10 cellular contexts compared by ENCODE assay signal in the genomic region with DNA sequence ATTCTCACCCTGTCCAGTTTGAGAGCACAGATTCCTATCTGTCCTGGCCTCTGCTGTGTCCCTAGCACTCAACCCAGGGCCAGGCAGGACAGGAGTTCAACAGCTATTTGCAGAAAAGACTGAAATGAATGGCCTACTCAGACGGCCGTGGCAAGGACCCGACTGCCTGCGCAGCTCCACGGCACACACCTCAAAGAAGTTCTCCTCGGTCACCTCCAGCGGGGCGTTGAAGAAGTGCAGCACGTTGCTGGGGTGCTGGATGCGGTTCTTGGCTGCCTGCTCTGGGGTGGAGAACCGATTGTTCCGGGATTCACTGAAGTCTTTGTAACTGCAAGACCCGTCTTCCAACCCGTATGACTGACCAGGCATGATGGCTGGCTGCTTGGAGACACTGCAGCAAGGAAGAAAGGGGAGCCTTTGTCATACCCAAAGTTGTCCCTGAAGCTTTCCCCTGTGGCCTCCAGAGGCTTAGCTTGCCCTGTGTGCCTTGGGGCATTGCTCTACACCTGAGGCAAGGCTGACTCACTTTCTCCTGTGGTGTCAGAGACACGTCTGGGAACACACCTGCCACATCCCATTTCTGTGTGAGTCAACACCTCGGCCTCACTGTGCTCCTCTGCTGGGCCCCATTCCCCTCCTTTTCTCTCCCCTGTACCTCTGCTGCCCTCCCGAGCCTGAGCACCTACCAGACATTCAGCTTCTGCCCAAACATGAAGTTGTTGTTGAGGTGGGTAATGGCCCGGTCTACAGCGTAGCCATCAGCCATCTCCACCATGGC. TPM values are rescaled to one million over a fixed set of nuclear protein-coding genes. Genes with fewer than 3 reads are reported as not detected.
DNase-seq lines count a peak whose midpoint lies in the region; ATAC-seq and TF ChIP-seq lines count a peak whose summit lies in the region.
"Had no signal": no experiment of that assay in that cellular context is flagged by ENCODE, and none has a peak within 500 bp of the region (broad histone marks: within the 10 kb centered on the region; RNA-seq: fewer than 3 reads in every experiment).

No MANE protein-coding gene starts in this region.

- H3K4me1 ChIP-seq in Caco-2, result peaks cover 32% of the 10 kb centered on the region
- H3K4me1 ChIP-seq in colonic mucosa, result no peaks in the 10 kb centered on the region

- H3K27me3 Mint-ChIP-seq in Caco-2 (ENCODE audit: insufficient read depth, unreplicated experiment) (no peaks in the 10 kb centered on the region), WTC11 (ENCODE audit: low read depth) (no peaks in the 10 kb centered on the region)

- H3K36me3 ChIP-seq in Caco-2 (ENCODE audit: control insufficient read depth, insufficient read depth, low read length), result peaks cover 23% of the 10 kb centered on the region
- peaks cover 46% of the 10 kb centered on the region for H3K36me3 ChIP-seq in colonic mucosa

- H3K27ac ChIP-seq in skin epidermis (peak overlapping the region in 20 of 21 experiments; percentile 6 to 86 (median 70)), colonic mucosa (no peak overlapping the region)

- CTCF ChIA-PET in Caco-2 (lab: Charles Lee) (interaction anchor here (1.0 to 1.8 kb wide), 4 partner anchors 19 to 436 kb away, joined by 3 to 8 read pairs (median 4); a partner anchor contains a TSS), WTC11 (lab: Charles Lee) (no interaction called here)

- H3K4me3 Mint-ChIP-seq in Caco-2 (ENCODE audit: unreplicated experiment) (peak overlapping the region; percentile 12), WTC11 (no peak overlapping the region)

- H3K9me3 ChIP-seq in Caco-2 (no peaks in the 10 kb centered on the region), colonic mucosa (no peaks in the 10 kb centered on the region)

- intact Hi-C loops in Caco-2 (cut with micrococcal nuclease; ENCODE audit: unreplicated experiment), result loop anchor here (5.0 kb wide), 1 partner anchor 101 kb away; no protein-coding TSS in a partner anchor
- intact Hi-C loops in colonic mucosa (cut with DNase I), result no loop called here

- TF ChIP-seq CTCF in Caco-2 (IDR thresholded peaks at IDR 0.05; ENCODE audit: insufficient read depth in 1 of 2, low read depth in 1 of 2, low read length in 1 of 2, severe bottlenecking in 1 of 2, unreplicated experiment in 1 of 2) (peak in 1 of 2 experiments; percentile 13), WTC11 (IDR thresholded peaks at IDR 0.05) (no peak), choroid plexus epithelial cell (conservative IDR thresholded peaks at IDR 0.05; ENCODE audit: low read depth, low read length) (no peak), colonic mucosa (IDR thresholded peaks at IDR 0.05) (no peak)

- H3K9ac ChIP-seq in colonic mucosa (ENCODE audit: low read depth in 2 of 2, low read length in 2 of 2), result peak overlapping the region in 1 of 2 donors; percentile 21

- H3K4me1 Mint-ChIP-seq in Caco-2 (ENCODE audit: low read depth, unreplicated experiment) (peaks cover 25% of the 10 kb centered on the region), WTC11 (no peaks in the 10 kb centered on the region)

- H3K36me3 Mint-ChIP-seq in Caco-2 (ENCODE audit: insufficient read depth, unreplicated experiment), result peaks cover 98% of the 10 kb centered on the region
- peaks cover 76% of the 10 kb centered on the region for H3K36me3 Mint-ChIP-seq in WTC11

- H3K4me3 ChIP-seq in Caco-2 (ENCODE audit: low read depth, low read length) (no peak overlapping the region), choroid plexus epithelial cell (ENCODE audit: low read depth, low read length) (no peak overlapping the region), skin epidermis (peak overlapping the region in 1 of 7 experiments; percentile 7), colonic mucosa (no peak overlapping the region)

- no peak for ATAC-seq in WTC11

- no TSS peak for BruUV-seq in Caco-2 (replicated peaks; lab: Mats Ljungman, UMichigan)

- POLR2A ChIA-PET in Caco-2 (lab: Charles Lee), result interaction anchor here (0.7 to 1.8 kb wide), 8 partner anchors 11 to 101 kb away, joined by 3 to 15 read pairs (median 7); a partner anchor contains a TSS
- POLR2A ChIA-PET in WTC11 (lab: Charles Lee), result no interaction called here

- no peak for TF ChIP-seq POLR2A in erythroblast (IDR thresholded peaks at IDR 0.05; ENCODE audit: low read length)

- no peaks in the 10 kb centered on the region for H3K27me3 ChIP-seq in Caco-2 (replicated peaks; ENCODE audit: control insufficient read depth, insufficient read depth, low read length)
- no peaks in the 10 kb centered on the region for H3K27me3 ChIP-seq in colonic mucosa

- no peaks in the 10 kb centered on the region for H3K9me3 Mint-ChIP-seq in Caco-2 (ENCODE audit: unreplicated experiment)
- H3K9me3 Mint-ChIP-seq in WTC11, result no peaks in the 10 kb centered on the region

- peak overlapping the region; percentile 65 for H3K27ac Mint-ChIP-seq in Caco-2 (ENCODE audit: unreplicated experiment)
- H3K27ac Mint-ChIP-seq in WTC11, result no peak overlapping the region

- peak; percentile 59 to 80 for DNase-seq in Caco-2
- no peak for DNase-seq in WTC11 (ENCODE audit: low spot score)
- peak; percentile 26 for DNase-seq in choroid plexus epithelial cell (ENCODE audit: low read depth)
- DNase-seq in colonic mucosa, result no peak
- DNase-seq in GM19240 (ENCODE audit: insufficient read length, low spot score), result no peak
- no peak for DNase-seq in NCI-H2171 (lab: John Stamatoyannopoulos, UW)
- no peak for DNase-seq in erythroblast (lab: John Stamatoyannopoulos, UW)
- DNase-seq: DND-41 had no signal

TF ChIP-seq in WTC11, 78 proteins besides CTCF, POLR2A, EP300 and RAD21:
- TF ChIP-seq NFATC4 (CRISPR knock-in tag; IDR thresholded peaks at IDR 0.05), result peak; percentile 38; the same call in 1 of the 2 replicates
- TF ChIP-seq, protein P1, sequence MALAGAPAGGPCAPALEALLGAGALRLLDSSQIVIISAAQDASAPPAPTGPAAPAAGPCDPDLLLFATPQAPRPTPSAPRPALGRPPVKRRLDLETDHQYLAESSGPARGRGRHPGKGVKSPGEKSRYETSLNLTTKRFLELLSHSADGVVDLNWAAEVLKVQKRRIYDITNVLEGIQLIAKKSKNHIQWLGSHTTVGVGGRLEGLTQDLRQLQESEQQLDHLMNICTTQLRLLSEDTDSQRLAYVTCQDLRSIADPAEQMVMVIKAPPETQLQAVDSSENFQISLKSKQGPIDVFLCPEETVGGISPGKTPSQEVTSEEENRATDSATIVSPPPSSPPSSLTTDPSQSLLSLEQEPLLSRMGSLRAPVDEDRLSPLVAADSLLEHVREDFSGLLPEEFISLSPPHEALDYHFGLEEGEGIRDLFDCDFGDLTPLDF (CRISPR knock-in tag; IDR thresholded peaks at IDR 0.05), result no peak

RNA-seq across cellular contexts. Expression of a gene that starts 6.8 kb away (rescaled TPM):
- total RNA-seq in Caco-2 (2022), result 150 and 163 TPM in 2 replicates
- total RNA-seq in WTC11 (2021), result 139 to 162 TPM (median 161 TPM) in 3 replicates
- total RNA-seq in colonic mucosa, result 100 to 1,000 TPM; 264 to 335 TPM

RNA-seq across cellular contexts. Expression of a gene that starts 11.4 kb away (rescaled TPM):
- total RNA-seq in Caco-2 (2022) (443 and 446 TPM in 2 replicates), WTC11 (2021) (680 to 779 TPM (median 683 TPM) in 3 replicates), colonic mucosa (100 to 1,000 TPM; 305 to 418 TPM)

RNA-seq across cellular contexts. Expression of a gene that starts 25.7 kb away (rescaled TPM):
- total RNA-seq in Caco-2 (2022) (1.6 and 2.2 TPM in 2 replicates), WTC11 (2021) (1.1 to 1.5 TPM (median 1.4 TPM) in 3 replicates), colonic mucosa (1,000 to 10,000 TPM; 6,357 to 8,309 TPM)
- total RNA-seq: fibroblast of lung had no signal

RNA-seq across cellular contexts. Expression of a gene that starts 39.7 kb away (rescaled TPM):
- total RNA-seq in Caco-2 (2022) (1.5 and 1.9 TPM in 2 replicates), WTC11 (2021) (12.6 to 14.6 TPM (median 14.5 TPM) in 3 replicates), colonic mucosa (1 to 10 TPM; 3.6 to 5.1 TPM)

RNA-seq across cellular contexts. Expression of a gene that starts 49.4 kb away (rescaled TPM):
- total RNA-seq in Caco-2 (2022) (not detected in 2 replicates), WTC11 (2021) (1.2 to 3.7 TPM (median 2.7 TPM) in 3 replicates), colonic mucosa (not detected)
- total RNA-seq: fibroblast of lung had no signal

Comparison
In these comparisons a context has a peak if more than half of its experiments do, and no peak if none do; other contexts are left out.
1. DNase-seq: peak in Caco-2 (2 of 2) and choroid plexus epithelial cell (single experiment); none in WTC11 (single experiment), colonic mucosa (single experiment), GM19240 (single experiment), NCI-H2171 (single experiment) and erythroblast (0 of 2).
2. RNA of a gene that starts 25.7 kb away (total RNA-seq): 6,357 to 8,309 TPM in colonic mucosa; 1.6 to 2.2 TPM in Caco-2 and 1.1 to 1.5 TPM in WTC11; every median in the first group is over 1,000 times any median in the second.